Comparison of ENCODE assay signal across 1 cellular context in the genomic region with DNA sequence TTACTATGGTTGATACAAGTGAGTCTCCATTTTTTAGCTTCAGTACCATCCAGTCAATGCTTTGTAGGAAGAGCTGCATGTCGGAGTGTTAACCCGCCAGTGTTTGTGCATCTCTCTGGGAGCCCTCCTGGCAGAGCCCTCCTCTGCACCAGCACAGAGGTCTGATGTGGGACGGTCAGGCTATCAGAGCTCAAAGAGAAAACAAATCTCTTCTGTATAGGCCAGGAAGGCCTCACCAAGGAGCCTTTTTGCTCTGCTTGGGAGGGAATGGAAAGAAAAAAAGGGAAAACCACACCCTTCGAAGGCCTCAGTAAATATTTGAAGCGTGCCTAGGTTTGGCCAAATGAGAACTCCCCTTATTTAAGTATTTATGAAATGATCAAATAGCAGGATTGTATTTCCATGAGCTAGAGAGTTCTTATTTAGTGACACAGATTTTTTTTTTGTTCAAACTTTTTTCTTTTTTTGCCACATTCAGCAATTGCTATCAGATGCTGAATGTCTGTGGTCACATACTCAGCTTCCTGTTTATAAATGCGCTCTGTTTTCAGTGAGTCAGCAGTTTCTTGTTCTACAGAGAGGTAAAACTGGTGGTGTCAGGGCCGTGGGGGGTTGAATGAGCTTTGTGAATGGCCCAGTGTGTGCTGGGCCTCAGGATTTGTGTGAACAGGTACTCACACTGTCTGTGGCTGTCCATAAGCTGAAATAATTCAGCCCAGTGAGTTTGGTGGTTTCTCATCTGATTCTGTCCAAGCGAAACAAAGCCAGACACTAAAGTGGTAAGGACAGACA.
TF ChIP-seq lines count a peak whose summit lies in the region.

No MANE protein-coding gene starts in this region.

TF ChIP-seq in K562, 482 proteins besides CTCF, POLR2A, EP300 and RAD21 (continued from another document and continues in another):
- TF ChIP-seq, protein P1, sequence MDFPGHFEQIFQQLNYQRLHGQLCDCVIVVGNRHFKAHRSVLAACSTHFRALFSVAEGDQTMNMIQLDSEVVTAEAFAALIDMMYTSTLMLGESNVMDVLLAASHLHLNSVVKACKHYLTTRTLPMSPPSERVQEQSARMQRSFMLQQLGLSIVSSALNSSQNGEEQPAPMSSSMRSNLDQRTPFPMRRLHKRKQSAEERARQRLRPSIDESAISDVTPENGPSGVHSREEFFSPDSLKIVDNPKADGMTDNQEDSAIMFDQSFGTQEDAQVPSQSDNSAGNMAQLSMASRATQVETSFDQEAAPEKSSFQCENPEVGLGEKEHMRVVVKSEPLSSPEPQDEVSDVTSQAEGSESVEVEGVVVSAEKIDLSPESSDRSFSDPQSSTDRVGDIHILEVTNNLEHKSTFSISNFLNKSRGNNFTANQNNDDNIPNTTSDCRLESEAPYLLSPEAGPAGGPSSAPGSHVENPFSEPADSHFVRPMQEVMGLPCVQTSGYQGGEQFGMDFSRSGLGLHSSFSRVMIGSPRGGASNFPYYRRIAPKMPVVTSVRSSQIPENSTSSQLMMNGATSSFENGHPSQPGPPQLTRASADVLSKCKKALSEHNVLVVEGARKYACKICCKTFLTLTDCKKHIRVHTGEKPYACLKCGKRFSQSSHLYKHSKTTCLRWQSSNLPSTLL (IDR thresholded peaks at IDR 0.05), result no peak
- TF ChIP-seq HDAC2 (IDR thresholded peaks at IDR 0.05) (peak; percentile 79; the same call in 1 of the 2 replicates), ARID2 (IDR thresholded peaks at IDR 0.05) (0 out of 2 replicates have a peak, but pooled peaks have one; percentile 59), CBX1 (IDR thresholded peaks at IDR 0.05; ENCODE audit: low read depth) (no peak), ZNF224 (CRISPR knock-in tag; IDR thresholded peaks at IDR 0.05) (no peak), ZNF696 (CRISPR knock-in tag; conservative IDR thresholded peaks at IDR 0.05) (no peak), TEAD4 (IDR thresholded peaks at IDR 0.05; ENCODE audit: low read length) (peak; percentile 79), TEAD4 (CRISPR knock-in tag; IDR thresholded peaks at IDR 0.05; ENCODE audit: borderline replicate concordance) (no peak), FOXM1 (IDR thresholded peaks at IDR 0.05; ENCODE audit: low read depth) (peak; percentile 47; the same call in 1 of the 2 replicates), FOXM1 (CRISPR knock-in tag; IDR thresholded peaks at IDR 0.05; ENCODE audit: low read depth) (no peak), ZNF551 (CRISPR knock-in tag; IDR thresholded peaks at IDR 0.05) (no peak), FOXP1 (CRISPR knock-in tag; IDR thresholded peaks at IDR 0.05) (no peak), ZKSCAN8 (CRISPR knock-in tag; IDR thresholded peaks at IDR 0.05) (no peak; the same call in 1 of the 2 replicates), KAT7 (CRISPR knock-in tag; IDR thresholded peaks at IDR 0.05; ENCODE audit: borderline replicate concordance) (no peak), BMI1 (IDR thresholded peaks at IDR 0.05; ENCODE audit: low read length) (no peak), ILK (tag; IDR thresholded peaks at IDR 0.05; ENCODE audit: borderline replicate concordance, low read depth) (no peak), ZNF12 (CRISPR knock-in tag; IDR thresholded peaks at IDR 0.05) (no peak), FIP1L1 (IDR thresholded peaks at IDR 0.05; ENCODE audit: low read depth, low read length, poor library complexity, severe bottlenecking) (no peak), HMG20B (CRISPR knock-in tag; IDR thresholded peaks at IDR 0.05) (no peak), CEBPG (CRISPR knock-in tag; IDR thresholded peaks at IDR 0.05) (no peak), CEBPG (tag; conservative IDR thresholded peaks at IDR 0.05 in 1 of 2, IDR thresholded peaks at IDR 0.05 in 1 of 2) (no peak), CBFA2T2 (conservative IDR thresholded peaks at IDR 0.05) (peak; percentile 14; the same call in 1 of the 2 replicates), SIX5 (IDR thresholded peaks at IDR 0.05; ENCODE audit: borderline replicate concordance in 1 of 2, insufficient read depth in 1 of 2, low read depth in 1 of 2, low read length in 2 of 2) (no peak), RUNX1 (IDR thresholded peaks at IDR 0.05; ENCODE audit: low read depth) (no peak), FOXK1 (CRISPR knock-in tag; IDR thresholded peaks at IDR 0.05; ENCODE audit: borderline replicate concordance) (no peak), GATA2 (CRISPR knock-in tag; IDR thresholded peaks at IDR 0.05) (no peak), TCFL5 (CRISPR knock-in tag; conservative IDR thresholded peaks at IDR 0.05) (no peak), HMG20A (CRISPR knock-in tag; conservative IDR thresholded peaks at IDR 0.05) (no peak), POLR2B (IDR thresholded peaks at IDR 0.05; ENCODE audit: low read depth, partially characterized antibody) (no peak), BDP1 (IDR thresholded peaks at IDR 0.05; ENCODE audit: insufficient read depth, insufficient read length) (no peak), CAMTA2 (CRISPR knock-in tag; conservative IDR thresholded peaks at IDR 0.05) (no peak), NONO (IDR thresholded peaks at IDR 0.05; ENCODE audit: low read depth in 2 of 2, low read length in 1 of 2) (no peak), DDX20 (tag; IDR thresholded peaks at IDR 0.05; ENCODE audit: low read depth) (no peak), LEF1 (IDR thresholded peaks at IDR 0.05) (peak; percentile 96), GTF2A2 (tag; IDR thresholded peaks at IDR 0.05) (0 out of 2 replicates have a peak, but pooled peaks have one; percentile 16), CREM (IDR thresholded peaks at IDR 0.05; ENCODE audit: low read depth) (peak; percentile 49), CREBBP (IDR thresholded peaks at IDR 0.05; ENCODE audit: low read depth, low read length) (no peak), CXXC5 (CRISPR knock-in tag; IDR thresholded peaks at IDR 0.05) (peak; percentile 71)
- TF ChIP-seq, protein P2, sequence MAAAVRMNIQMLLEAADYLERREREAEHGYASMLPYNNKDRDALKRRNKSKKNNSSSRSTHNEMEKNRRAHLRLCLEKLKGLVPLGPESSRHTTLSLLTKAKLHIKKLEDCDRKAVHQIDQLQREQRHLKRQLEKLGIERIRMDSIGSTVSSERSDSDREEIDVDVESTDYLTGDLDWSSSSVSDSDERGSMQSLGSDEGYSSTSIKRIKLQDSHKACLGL (CRISPR knock-in tag; IDR thresholded peaks at IDR 0.05; ENCODE audit: borderline replicate concordance, poor library complexity, severe bottlenecking), result no peak
- TF ChIP-seq, protein P3, sequence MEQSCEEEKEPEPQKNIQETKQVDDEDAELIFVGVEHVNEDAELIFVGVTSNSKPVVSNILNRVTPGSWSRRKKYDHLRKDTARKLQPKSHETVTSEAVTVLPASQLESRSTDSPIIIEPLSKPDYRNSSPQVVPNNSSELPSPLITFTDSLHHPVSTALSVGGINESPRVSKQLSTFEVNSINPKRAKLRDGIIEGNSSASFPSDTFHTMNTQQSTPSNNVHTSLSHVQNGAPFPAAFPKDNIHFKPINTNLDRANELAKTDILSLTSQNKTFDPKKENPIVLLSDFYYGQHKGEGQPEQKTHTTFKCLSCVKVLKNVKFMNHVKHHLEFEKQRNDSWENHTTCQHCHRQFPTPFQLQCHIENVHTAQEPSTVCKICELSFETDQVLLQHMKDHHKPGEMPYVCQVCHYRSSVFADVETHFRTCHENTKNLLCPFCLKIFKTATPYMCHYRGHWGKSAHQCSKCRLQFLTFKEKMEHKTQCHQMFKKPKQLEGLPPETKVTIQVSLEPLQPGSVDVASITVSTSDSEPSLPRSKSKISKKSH (CRISPR knock-in tag; IDR thresholded peaks at IDR 0.05), result no peak
- TF ChIP-seq, protein P4, sequence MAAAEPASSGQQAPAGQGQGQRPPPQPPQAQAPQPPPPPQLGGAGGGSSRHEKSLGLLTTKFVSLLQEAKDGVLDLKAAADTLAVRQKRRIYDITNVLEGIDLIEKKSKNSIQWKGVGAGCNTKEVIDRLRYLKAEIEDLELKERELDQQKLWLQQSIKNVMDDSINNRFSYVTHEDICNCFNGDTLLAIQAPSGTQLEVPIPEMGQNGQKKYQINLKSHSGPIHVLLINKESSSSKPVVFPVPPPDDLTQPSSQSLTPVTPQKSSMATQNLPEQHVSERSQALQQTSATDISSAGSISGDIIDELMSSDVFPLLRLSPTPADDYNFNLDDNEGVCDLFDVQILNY (CRISPR knock-in tag; IDR thresholded peaks at IDR 0.05), result no peak
- TF ChIP-seq, protein P5, sequence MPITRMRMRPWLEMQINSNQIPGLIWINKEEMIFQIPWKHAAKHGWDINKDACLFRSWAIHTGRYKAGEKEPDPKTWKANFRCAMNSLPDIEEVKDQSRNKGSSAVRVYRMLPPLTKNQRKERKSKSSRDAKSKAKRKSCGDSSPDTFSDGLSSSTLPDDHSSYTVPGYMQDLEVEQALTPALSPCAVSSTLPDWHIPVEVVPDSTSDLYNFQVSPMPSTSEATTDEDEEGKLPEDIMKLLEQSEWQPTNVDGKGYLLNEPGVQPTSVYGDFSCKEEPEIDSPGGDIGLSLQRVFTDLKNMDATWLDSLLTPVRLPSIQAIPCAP (CRISPR knock-in tag; IDR thresholded peaks at IDR 0.05; ENCODE audit: borderline replicate concordance), result no peak
- TF ChIP-seq, protein P6, sequence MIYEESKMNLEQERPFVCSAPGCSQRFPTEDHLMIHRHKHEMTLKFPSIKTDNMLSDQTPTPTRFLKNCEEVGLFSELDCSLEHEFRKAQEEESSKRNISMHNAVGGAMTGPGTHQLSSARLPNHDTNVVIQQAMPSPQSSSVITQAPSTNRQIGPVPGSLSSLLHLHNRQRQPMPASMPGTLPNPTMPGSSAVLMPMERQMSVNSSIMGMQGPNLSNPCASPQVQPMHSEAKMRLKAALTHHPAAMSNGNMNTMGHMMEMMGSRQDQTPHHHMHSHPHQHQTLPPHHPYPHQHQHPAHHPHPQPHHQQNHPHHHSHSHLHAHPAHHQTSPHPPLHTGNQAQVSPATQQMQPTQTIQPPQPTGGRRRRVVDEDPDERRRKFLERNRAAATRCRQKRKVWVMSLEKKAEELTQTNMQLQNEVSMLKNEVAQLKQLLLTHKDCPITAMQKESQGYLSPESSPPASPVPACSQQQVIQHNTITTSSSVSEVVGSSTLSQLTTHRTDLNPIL (CRISPR knock-in tag; IDR thresholded peaks at IDR 0.05), result no peak
- TF ChIP-seq, protein P7, sequence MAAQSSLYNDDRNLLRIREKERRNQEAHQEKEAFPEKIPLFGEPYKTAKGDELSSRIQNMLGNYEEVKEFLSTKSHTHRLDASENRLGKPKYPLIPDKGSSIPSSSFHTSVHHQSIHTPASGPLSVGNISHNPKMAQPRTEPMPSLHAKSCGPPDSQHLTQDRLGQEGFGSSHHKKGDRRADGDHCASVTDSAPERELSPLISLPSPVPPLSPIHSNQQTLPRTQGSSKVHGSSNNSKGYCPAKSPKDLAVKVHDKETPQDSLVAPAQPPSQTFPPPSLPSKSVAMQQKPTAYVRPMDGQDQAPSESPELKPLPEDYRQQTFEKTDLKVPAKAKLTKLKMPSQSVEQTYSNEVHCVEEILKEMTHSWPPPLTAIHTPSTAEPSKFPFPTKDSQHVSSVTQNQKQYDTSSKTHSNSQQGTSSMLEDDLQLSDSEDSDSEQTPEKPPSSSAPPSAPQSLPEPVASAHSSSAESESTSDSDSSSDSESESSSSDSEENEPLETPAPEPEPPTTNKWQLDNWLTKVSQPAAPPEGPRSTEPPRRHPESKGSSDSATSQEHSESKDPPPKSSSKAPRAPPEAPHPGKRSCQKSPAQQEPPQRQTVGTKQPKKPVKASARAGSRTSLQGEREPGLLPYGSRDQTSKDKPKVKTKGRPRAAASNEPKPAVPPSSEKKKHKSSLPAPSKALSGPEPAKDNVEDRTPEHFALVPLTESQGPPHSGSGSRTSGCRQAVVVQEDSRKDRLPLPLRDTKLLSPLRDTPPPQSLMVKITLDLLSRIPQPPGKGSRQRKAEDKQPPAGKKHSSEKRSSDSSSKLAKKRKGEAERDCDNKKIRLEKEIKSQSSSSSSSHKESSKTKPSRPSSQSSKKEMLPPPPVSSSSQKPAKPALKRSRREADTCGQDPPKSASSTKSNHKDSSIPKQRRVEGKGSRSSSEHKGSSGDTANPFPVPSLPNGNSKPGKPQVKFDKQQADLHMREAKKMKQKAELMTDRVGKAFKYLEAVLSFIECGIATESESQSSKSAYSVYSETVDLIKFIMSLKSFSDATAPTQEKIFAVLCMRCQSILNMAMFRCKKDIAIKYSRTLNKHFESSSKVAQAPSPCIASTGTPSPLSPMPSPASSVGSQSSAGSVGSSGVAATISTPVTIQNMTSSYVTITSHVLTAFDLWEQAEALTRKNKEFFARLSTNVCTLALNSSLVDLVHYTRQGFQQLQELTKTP (IDR thresholded peaks at IDR 0.05; ENCODE audit: low read depth in 1 of 2, partially characterized antibody in 2 of 2), result peak; percentile 37 to 87
- TF ChIP-seq, protein P8, sequence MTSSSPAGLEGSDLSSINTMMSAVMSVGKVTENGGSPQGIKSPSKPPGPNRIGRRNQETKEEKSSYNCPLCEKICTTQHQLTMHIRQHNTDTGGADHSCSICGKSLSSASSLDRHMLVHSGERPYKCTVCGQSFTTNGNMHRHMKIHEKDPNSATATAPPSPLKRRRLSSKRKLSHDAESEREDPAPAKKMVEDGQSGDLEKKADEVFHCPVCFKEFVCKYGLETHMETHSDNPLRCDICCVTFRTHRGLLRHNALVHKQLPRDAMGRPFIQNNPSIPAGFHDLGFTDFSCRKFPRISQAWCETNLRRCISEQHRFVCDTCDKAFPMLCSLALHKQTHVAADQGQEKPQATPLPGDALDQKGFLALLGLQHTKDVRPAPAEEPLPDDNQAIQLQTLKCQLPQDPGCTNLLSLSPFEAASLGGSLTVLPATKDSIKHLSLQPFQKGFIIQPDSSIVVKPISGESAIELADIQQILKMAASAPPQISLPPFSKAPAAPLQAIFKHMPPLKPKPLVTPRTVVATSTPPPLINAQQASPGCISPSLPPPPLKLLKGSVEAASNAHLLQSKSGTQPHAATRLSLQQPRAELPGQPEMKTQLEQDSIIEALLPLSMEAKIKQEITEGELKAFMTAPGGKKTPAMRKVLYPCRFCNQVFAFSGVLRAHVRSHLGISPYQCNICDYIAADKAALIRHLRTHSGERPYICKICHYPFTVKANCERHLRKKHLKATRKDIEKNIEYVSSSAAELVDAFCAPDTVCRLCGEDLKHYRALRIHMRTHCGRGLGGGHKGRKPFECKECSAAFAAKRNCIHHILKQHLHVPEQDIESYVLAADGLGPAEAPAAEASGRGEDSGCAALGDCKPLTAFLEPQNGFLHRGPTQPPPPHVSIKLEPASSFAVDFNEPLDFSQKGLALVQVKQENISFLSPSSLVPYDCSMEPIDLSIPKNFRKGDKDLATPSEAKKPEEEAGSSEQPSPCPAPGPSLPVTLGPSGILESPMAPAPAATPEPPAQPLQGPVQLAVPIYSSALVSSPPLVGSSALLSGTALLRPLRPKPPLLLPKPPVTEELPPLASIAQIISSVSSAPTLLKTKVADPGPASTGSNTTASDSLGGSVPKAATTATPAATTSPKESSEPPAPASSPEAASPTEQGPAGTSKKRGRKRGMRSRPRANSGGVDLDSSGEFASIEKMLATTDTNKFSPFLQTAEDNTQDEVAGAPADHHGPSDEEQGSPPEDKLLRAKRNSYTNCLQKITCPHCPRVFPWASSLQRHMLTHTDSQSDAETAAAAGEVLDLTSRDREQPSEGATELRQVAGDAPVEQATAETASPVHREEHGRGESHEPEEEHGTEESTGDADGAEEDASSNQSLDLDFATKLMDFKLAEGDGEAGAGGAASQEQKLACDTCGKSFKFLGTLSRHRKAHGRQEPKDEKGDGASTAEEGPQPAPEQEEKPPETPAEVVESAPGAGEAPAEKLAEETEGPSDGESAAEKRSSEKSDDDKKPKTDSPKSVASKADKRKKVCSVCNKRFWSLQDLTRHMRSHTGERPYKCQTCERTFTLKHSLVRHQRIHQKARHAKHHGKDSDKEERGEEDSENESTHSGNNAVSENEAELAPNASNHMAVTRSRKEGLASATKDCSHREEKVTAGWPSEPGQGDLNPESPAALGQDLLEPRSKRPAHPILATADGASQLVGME (CRISPR knock-in tag; IDR thresholded peaks at IDR 0.05), result peak; percentile 16; the same call in 1 of the 2 replicates
